8 cellular contexts compared by ENCODE assay signal in genomic region chr1:13749543-13750307, GRCh38. TPM values are rescaled to one million over a fixed set of nuclear protein-coding genes. Genes with fewer than 3 reads are reported as not detected.
DNase-seq lines count a peak whose midpoint lies in the region; ATAC-seq and TF ChIP-seq lines count a peak whose summit lies in the region.

No MANE protein-coding gene starts in this region.

- ATAC-seq in GM21619 (IDR thresholded peaks at IDR 0.05; ENCODE audit: unreplicated experiment): peak; percentile 23
- ATAC-seq in activated CD4-positive, alpha-beta T cell treated with anti-CD3 and anti-CD28 coated beads for 36 hours: peak; percentile 42

- H3K36me3 Mint-ChIP-seq in activated CD4-positive, alpha-beta T cell treated with anti-CD3 and anti-CD28 coated beads for 36 hours (ENCODE audit: low read depth): peaks cover 29% of the 10 kb centered on the region
- H3K36me3 Mint-ChIP-seq in endodermal cell (ENCODE audit: low read depth): peaks cover 9% of the 10 kb centered on the region

- peak overlapping the region; percentile 96 for H3K27ac Mint-ChIP-seq in activated CD4-positive, alpha-beta T cell treated with anti-CD3 and anti-CD28 coated beads for 36 hours
- no peak overlapping the region for H3K27ac Mint-ChIP-seq in endodermal cell

- peak; percentile 43 for DNase-seq in DMS79 treated with DMSO at 0.1 percent for 48 hours (lab: John Stamatoyannopoulos, UW)
- DNase-seq in KBM-7: peak; percentile 35
- peak; percentile 75 for DNase-seq in activated CD4-positive, alpha-beta T cell treated with anti-CD3 and anti-CD28 coated beads for 36 hours
- DNase-seq in endodermal cell: peak; percentile 85
- DNase-seq in medulla oblongata (ENCODE audit: extremely low spot score): no peak

- 0 to 1% methylated on average over 24 to 81 of the region's 81 CpGs for WGBS in endodermal cell (ENCODE audit: insufficient coverage in 1 of 2, insufficient read length in 1 of 2), 2 experiments

- H3K9me3 ChIP-seq in endodermal cell (ENCODE audit: control insufficient read depth, low read length) (no peaks in the 10 kb centered on the region), mucosa of stomach (ENCODE audit: control insufficient read depth, low read length) (no peaks in the 10 kb centered on the region), subcutaneous abdominal adipose tissue (ENCODE audit: control insufficient read depth in 5 of 5, low read length in 5 of 5) (no peaks in the 10 kb centered on the region)

- H3K36me3 ChIP-seq in endodermal cell (ENCODE audit: control insufficient read depth, insufficient read depth, low read length) (peaks cover 13% of the 10 kb centered on the region), mucosa of stomach (ENCODE audit: control insufficient read depth, insufficient read depth, low read length) (no peaks in the 10 kb centered on the region), subcutaneous abdominal adipose tissue (ENCODE audit: control insufficient read depth in 5 of 5, insufficient read depth in 5 of 5, low read length in 5 of 5) (peaks cover 0 to 6% (median 0%) of the 10 kb centered on the region in 5 donors)

- H3K9me3 Mint-ChIP-seq in activated CD4-positive, alpha-beta T cell treated with anti-CD3 and anti-CD28 coated beads for 36 hours (ENCODE audit: low read depth): no peaks in the 10 kb centered on the region
- H3K9me3 Mint-ChIP-seq in endodermal cell: no peaks in the 10 kb centered on the region

- H3K27ac ChIP-seq in endodermal cell (ENCODE audit: low read depth, low read length): peak overlapping the region; percentile 83
- peak overlapping the region; percentile 96 for H3K27ac ChIP-seq in subcutaneous abdominal adipose tissue (ENCODE audit: low read depth, low read length)

- H3K27me3 Mint-ChIP-seq in activated CD4-positive, alpha-beta T cell treated with anti-CD3 and anti-CD28 coated beads for 36 hours: no peaks in the 10 kb centered on the region
- peaks cover 19% of the 10 kb centered on the region for H3K27me3 Mint-ChIP-seq in endodermal cell (ENCODE audit: insufficient read depth)

- POLR2A ChIA-PET in activated CD4-positive, alpha-beta T cell treated with anti-CD3 and anti-CD28 coated beads for 36 hours (lab: Charles Lee): interaction anchor here (1.0 to 1.6 kb wide), 4 partner anchors 9 to 20 kb away, joined by 3 to 9 read pairs (median 6); no protein-coding TSS in a partner anchor

- H3K4me3 ChIP-seq in endodermal cell (ENCODE audit: low read length) (peak overlapping the region; percentile 98), mucosa of stomach (ENCODE audit: low read length) (peak overlapping the region; percentile 81), subcutaneous abdominal adipose tissue (ENCODE audit: low read depth in 1 of 5, low read length in 5 of 5) (peak overlapping the region; percentile 81 to 90 (median 84))

- H3K9ac ChIP-seq in endodermal cell (ENCODE audit: extremely low read depth, low read length, poor library complexity, severe bottlenecking): peak overlapping the region; percentile 63
- H3K9ac ChIP-seq in mucosa of stomach (ENCODE audit: low read length): peak overlapping the region; percentile 74
- H3K9ac ChIP-seq in subcutaneous abdominal adipose tissue (ENCODE audit: low read length in 5 of 5): peak overlapping the region; percentile 75 to 92 (median 87)

- intact Hi-C loops in activated CD4-positive, alpha-beta T cell treated with anti-CD3 and anti-CD28 coated beads for 36 hours (cut with DNase I, micrococcal nuclease): loop anchor here (1.0 to 5.0 kb wide), 4 partner anchors 12 to 49 kb away; partner anchors contain the start of gene PRDM2 (in 2 of the 2)

- no peak for TF ChIP-seq CTCF in endodermal cell (conservative IDR thresholded peaks at IDR 0.05)

- H3K4me1 Mint-ChIP-seq in activated CD4-positive, alpha-beta T cell treated with anti-CD3 and anti-CD28 coated beads for 36 hours: peaks cover 54% of the 10 kb centered on the region
- peaks cover 16% of the 10 kb centered on the region for H3K4me1 Mint-ChIP-seq in endodermal cell

- CTCF ChIA-PET in activated CD4-positive, alpha-beta T cell treated with anti-CD3 and anti-CD28 coated beads for 36 hours (lab: Charles Lee): interaction anchor here (0.9 to 1.3 kb wide), 5 partner anchors 8 to 60 kb away, joined by 3 to 4 read pairs (median 3); no protein-coding TSS in a partner anchor

- no peaks in the 10 kb centered on the region for H3K4me1 ChIP-seq in endodermal cell (ENCODE audit: control insufficient read depth, insufficient read depth, low read length)
- H3K4me1 ChIP-seq in mucosa of stomach (ENCODE audit: control insufficient read depth, insufficient read depth, low read length): peaks cover 8% of the 10 kb centered on the region
- H3K4me1 ChIP-seq in subcutaneous abdominal adipose tissue (ENCODE audit: control insufficient read depth in 5 of 5, insufficient read depth in 5 of 5, low read length in 5 of 5): peaks cover 8 to 44% (median 40%) of the 10 kb centered on the region in 5 donors

- peak overlapping the region; percentile 97 for H3K4me3 Mint-ChIP-seq in activated CD4-positive, alpha-beta T cell treated with anti-CD3 and anti-CD28 coated beads for 36 hours
- peak overlapping the region; percentile 75 for H3K4me3 Mint-ChIP-seq in endodermal cell

- in situ Hi-C loops in KBM-7 (cut with MboI; ENCODE audit: low pct_unique_long_range_greater_than_20kb, low sequenced_read_pairs): no loop called here

- H3K27me3 ChIP-seq in endodermal cell (ENCODE audit: control insufficient read depth, insufficient read depth, low read length, poor library complexity, severe bottlenecking): peaks cover 20% of the 10 kb centered on the region
- H3K27me3 ChIP-seq in mucosa of stomach (ENCODE audit: control insufficient read depth, insufficient read depth, low read length): no peaks in the 10 kb centered on the region
- H3K27me3 ChIP-seq in subcutaneous abdominal adipose tissue (ENCODE audit: control insufficient read depth in 5 of 5, insufficient read depth in 4 of 5, low read length in 5 of 5): no peaks in the 10 kb centered on the region

RNA-seq across cellular contexts. Expression of gene PRDM2, which starts 49.7 kb away (rescaled TPM):
- total RNA-seq in activated CD4-positive, alpha-beta T cell treated with anti-CD3 and anti-CD28 coated beads for 36 hours: 10 to 100 TPM; 36.2 to 46.7 TPM
- 10 to 100 TPM; 29.4 to 35.4 TPM for total RNA-seq in endodermal cell
- polyA plus RNA-seq in endodermal cell (2013, experiment 1 of 2): 35.9 TPM
- polyA plus RNA-seq in endodermal cell (2013, experiment 2 of 2): 40.1 TPM
